Comparison of ENCODE assay signal across 5 cellular contexts in genomic region chr3:124023521-124023920, GRCh38. TPM values are rescaled to one million over a fixed set of nuclear protein-coding genes. Genes with fewer than 3 reads are reported as not detected.
"Had no signal": no experiment of that assay in that cellular context is flagged by ENCODE, and none has a peak within 500 bp of the region (broad histone marks: within the 10 kb centered on the region; RNA-seq: fewer than 3 reads in every experiment).

No MANE protein-coding gene starts in this region.

RNA-seq across cellular contexts. Expression of gene ROPN1, which starts 31.6 kb away (rescaled TPM):
- total RNA-seq: GM23248, H1, H9, HT-29, K562 had no signal
- polyA plus RNA-seq: GM23248, K562 had no signal
